ENCODE assay signal across 8 cellular contexts in genomic region chr2:144513388-144514100, GRCh38. TPM values are rescaled to one million over a fixed set of nuclear protein-coding genes. Genes with fewer than 3 reads are reported as not detected.
DNase-seq lines count a peak whose midpoint lies in the region; ATAC-seq and TF ChIP-seq lines count a peak whose summit lies in the region.

No MANE protein-coding gene starts in this region.

- peak overlapping the region; percentile 11 for H3K4me2 ChIP-seq in trophoblast cell (ENCODE audit: low read length)

- H3K18ac ChIP-seq in trophoblast cell (ENCODE audit: low read length), result no peak overlapping the region

- H2BK120ac ChIP-seq in trophoblast cell (ENCODE audit: insufficient read depth, low read length, poor library complexity), result peak overlapping the region; percentile 11

- no peak for ATAC-seq in T-helper 17 cell
- ATAC-seq in GM18867 (IDR thresholded peaks at IDR 0.05; ENCODE audit: unreplicated experiment), result no peak
- ATAC-seq in HG02981 (IDR thresholded peaks at IDR 0.05; ENCODE audit: unreplicated experiment), result no peak

- no CpG with 5 or more reads among the region's 18 CpGs for WGBS in trophoblast cell (ENCODE audit: extremely low coverage, insufficient coverage, insufficient read length)

- no peak overlapping the region for H3K4ac ChIP-seq in trophoblast cell (ENCODE audit: low read depth, low read length)

- peaks cover 24% of the 10 kb centered on the region for H3K4me1 Mint-ChIP-seq in T-helper 17 cell
- peaks cover 52% of the 10 kb centered on the region for H3K4me1 Mint-ChIP-seq in glutamatergic neuron (ENCODE audit: low read depth, unreplicated experiment)

- no peak overlapping the region for H3K27ac ChIP-seq in trophoblast cell (ENCODE audit: low read depth, low read length)

- CTCF ChIA-PET in BJ (lab: Yijun Ruan, JAX), result interaction anchor here (0.6 to 0.7 kb wide), 3 partner anchors 8 to 522 kb away, joined by 3 read pairs; no protein-coding TSS in a partner anchor

- no peak overlapping the region for H2AK5ac ChIP-seq in trophoblast cell (ENCODE audit: low read length)

- H3K27ac Mint-ChIP-seq in T-helper 17 cell (no peak overlapping the region), glutamatergic neuron (ENCODE audit: unreplicated experiment) (no peak overlapping the region)

- peaks cover 2% of the 10 kb centered on the region for H3K79me2 ChIP-seq in trophoblast cell (ENCODE audit: control insufficient read depth, insufficient read depth, low read length, poor library complexity)

- DNase-seq in BJ (ENCODE audit: low read depth), result no peak
- DNase-seq in T-helper 17 cell, result no peak
- DNase-seq in glutamatergic neuron, result no peak
- peak in 1 of 2 donors; percentile 18 for DNase-seq in trophoblast cell
- DNase-seq in NCI-H2171 (lab: John Stamatoyannopoulos, UW), result no peak
- DNase-seq in DMS114 treated with DMSO at 0.1 percent for 48 hours (lab: John Stamatoyannopoulos, UW; ENCODE audit: unreplicated experiment), result no peak

- POLR2A ChIA-PET in BJ (lab: Charles Lee), result interaction anchor here (0.6 kb wide), 3 partner anchors 9 to 15 kb away, joined by 6 to 11 read pairs (median 6); no protein-coding TSS in a partner anchor

- H3K27me3 Mint-ChIP-seq in T-helper 17 cell, result peaks cover 65% of the 10 kb centered on the region
- peaks cover 11% of the 10 kb centered on the region for H3K27me3 Mint-ChIP-seq in glutamatergic neuron (ENCODE audit: unreplicated experiment)

- H3K14ac ChIP-seq in trophoblast cell (ENCODE audit: low read length), result no peak overlapping the region

- H4K12ac ChIP-seq in trophoblast cell (ENCODE audit: low read depth, low read length), result no peak overlapping the region

- no peak overlapping the region for H4K91ac ChIP-seq in trophoblast cell (ENCODE audit: low read depth, low read length)

- H2AFZ ChIP-seq in trophoblast cell (ENCODE audit: insufficient read depth, low read length, poor library complexity), result no peak overlapping the region

- peaks cover 17% of the 10 kb centered on the region for H3K9me3 Mint-ChIP-seq in glutamatergic neuron (ENCODE audit: unreplicated experiment)

- peak overlapping the region; percentile 21 for H2BK12ac ChIP-seq in trophoblast cell (ENCODE audit: low read length)

- H3K36me3 ChIP-seq in BJ (ENCODE audit: control insufficient read depth, insufficient read depth, low read length) (no peaks in the 10 kb centered on the region), trophoblast cell (ENCODE audit: control insufficient read depth in 1 of 2, insufficient read depth in 2 of 2, low read length in 2 of 2) (no peaks in the 10 kb centered on the region)

- H3K4me3 Mint-ChIP-seq in T-helper 17 cell, result peak overlapping the region; percentile 53
- H3K4me3 Mint-ChIP-seq in glutamatergic neuron (ENCODE audit: unreplicated experiment), result peak overlapping the region; percentile 93

- no peak overlapping the region for H2BK5ac ChIP-seq in trophoblast cell (ENCODE audit: low read depth, low read length, poor library complexity)

- H3K36me3 Mint-ChIP-seq in T-helper 17 cell (ENCODE audit: low read depth) (peaks cover 11% of the 10 kb centered on the region), glutamatergic neuron (ENCODE audit: unreplicated experiment) (peaks cover 6% of the 10 kb centered on the region)

- H4K8ac ChIP-seq in trophoblast cell (ENCODE audit: low read depth, low read length), result peak overlapping the region; percentile 55

- H3K4me1 ChIP-seq in trophoblast cell (ENCODE audit: control insufficient read depth in 1 of 2, insufficient read depth in 2 of 2, low read length in 2 of 2), result peaks cover 8 to 20% of the 10 kb centered on the region in 2 experiments

- H3K23ac ChIP-seq in trophoblast cell (ENCODE audit: low read length), result no peak overlapping the region

- H3K4me3 ChIP-seq in BJ (ENCODE audit: low read depth, low read length), result peak overlapping the region; percentile 27
- no peak overlapping the region for H3K4me3 ChIP-seq in trophoblast cell (ENCODE audit: low read depth, low read length)

- no peak for TF ChIP-seq CTCF in BJ (IDR thresholded peaks at IDR 0.05; ENCODE audit: insufficient read depth, low read depth, low read length)
- TF ChIP-seq CTCF in glutamatergic neuron (IDR thresholded peaks at IDR 0.05; ENCODE audit: partially characterized antibody, unreplicated experiment), result no peak

- H3K9me3 ChIP-seq in T-helper 17 cell (ENCODE audit: control insufficient read depth, low read length, poor library complexity, severe bottlenecking) (no peaks in the 10 kb centered on the region), trophoblast cell (ENCODE audit: insufficient read depth, low read depth, low read length) (no peaks in the 10 kb centered on the region)

- H3K27me3 ChIP-seq in BJ (ENCODE audit: control insufficient read depth, insufficient read depth, low read length) (no peaks in the 10 kb centered on the region), trophoblast cell (ENCODE audit: insufficient read depth, low read length) (peaks cover 37% of the 10 kb centered on the region)

- peaks cover 14% of the 10 kb centered on the region for H3K79me1 ChIP-seq in trophoblast cell (ENCODE audit: low read length)

- H3K9ac ChIP-seq in trophoblast cell (ENCODE audit: low read length), result no peak overlapping the region

RNA-seq across cellular contexts. Expression of gene ZEB2, which starts 6.4 kb away (rescaled TPM):
- polyA plus RNA-seq in BJ (2011; rRNA removed), result 53.1 and 60.2 TPM in 2 replicates
- 65.3 and 81.6 TPM in 2 replicates for polyA minus RNA-seq in BJ (2011; rRNA and poly(A)+ RNA removed)
- total RNA-seq in T-helper 17 cell (10 to 100 TPM; 49.5 to 61.1 TPM), glutamatergic neuron (ENCODE audit: unreplicated experiment) (121 TPM)
- polyA plus RNA-seq in trophoblast cell (2013), result 4.0 and 4.4 TPM in 2 replicates
